1 cellular context compared by ENCODE assay signal in genomic region chr2:144582651-144583361, GRCh38.
TF ChIP-seq lines count a peak whose summit lies in the region.

No MANE protein-coding gene starts in this region.

TF ChIP-seq in K562, 482 proteins besides CTCF, POLR2A, EP300 and RAD21 (continued from another document and continues in another):
- TF ChIP-seq, protein P1, sequence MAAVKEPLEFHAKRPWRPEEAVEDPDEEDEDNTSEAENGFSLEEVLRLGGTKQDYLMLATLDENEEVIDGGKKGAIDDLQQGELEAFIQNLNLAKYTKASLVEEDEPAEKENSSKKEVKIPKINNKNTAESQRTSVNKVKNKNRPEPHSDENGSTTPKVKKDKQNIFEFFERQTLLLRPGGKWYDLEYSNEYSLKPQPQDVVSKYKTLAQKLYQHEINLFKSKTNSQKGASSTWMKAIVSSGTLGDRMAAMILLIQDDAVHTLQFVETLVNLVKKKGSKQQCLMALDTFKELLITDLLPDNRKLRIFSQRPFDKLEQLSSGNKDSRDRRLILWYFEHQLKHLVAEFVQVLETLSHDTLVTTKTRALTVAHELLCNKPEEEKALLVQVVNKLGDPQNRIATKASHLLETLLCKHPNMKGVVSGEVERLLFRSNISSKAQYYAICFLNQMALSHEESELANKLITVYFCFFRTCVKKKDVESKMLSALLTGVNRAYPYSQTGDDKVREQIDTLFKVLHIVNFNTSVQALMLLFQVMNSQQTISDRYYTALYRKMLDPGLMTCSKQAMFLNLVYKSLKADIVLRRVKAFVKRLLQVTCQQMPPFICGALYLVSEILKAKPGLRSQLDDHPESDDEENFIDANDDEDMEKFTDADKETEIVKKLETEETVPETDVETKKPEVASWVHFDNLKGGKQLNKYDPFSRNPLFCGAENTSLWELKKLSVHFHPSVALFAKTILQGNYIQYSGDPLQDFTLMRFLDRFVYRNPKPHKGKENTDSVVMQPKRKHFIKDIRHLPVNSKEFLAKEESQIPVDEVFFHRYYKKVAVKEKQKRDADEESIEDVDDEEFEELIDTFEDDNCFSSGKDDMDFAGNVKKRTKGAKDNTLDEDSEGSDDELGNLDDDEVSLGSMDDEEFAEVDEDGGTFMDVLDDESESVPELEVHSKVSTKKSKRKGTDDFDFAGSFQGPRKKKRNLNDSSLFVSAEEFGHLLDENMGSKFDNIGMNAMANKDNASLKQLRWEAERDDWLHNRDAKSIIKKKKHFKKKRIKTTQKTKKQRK (IDR thresholded peaks at IDR 0.05; ENCODE audit: borderline replicate concordance, low read depth, low read length): no peak
- TF ChIP-seq HDAC1 (IDR thresholded peaks at IDR 0.05) (peak in 1 of 2 experiments; percentile 98; a peak in 3 of 4 replicates), ZNF507 (tag; conservative IDR thresholded peaks at IDR 0.05) (no peak), SAFB2 (IDR thresholded peaks at IDR 0.05; ENCODE audit: borderline replicate concordance, low read depth, low read length, severe bottlenecking) (no peak), ZNF121 (CRISPR knock-in tag; conservative IDR thresholded peaks at IDR 0.05) (no peak), ZC3H8 (IDR thresholded peaks at IDR 0.05) (no peak), PHB2 (IDR thresholded peaks at IDR 0.05; ENCODE audit: low read depth) (peak; percentile 85), KAT8 (IDR thresholded peaks at IDR 0.05; ENCODE audit: low read depth) (no peak), CTBP1 (IDR thresholded peaks at IDR 0.05; ENCODE audit: borderline replicate concordance) (peak; percentile 93), ZNF668 (CRISPR knock-in tag; IDR thresholded peaks at IDR 0.05) (no peak), BRCA1 (IDR thresholded peaks at IDR 0.05) (no peak), BRCA1 (CRISPR knock-in tag; IDR thresholded peaks at IDR 0.05) (no peak), ILF3 (IDR thresholded peaks at IDR 0.05; ENCODE audit: borderline replicate concordance) (no peak), SPI1 (IDR thresholded peaks at IDR 0.05; ENCODE audit: borderline replicate concordance, low read depth, low read length) (peak; percentile 5; the same call in 1 of the 2 replicates), ARNT (IDR thresholded peaks at IDR 0.05) (peak; percentile 89 to 92), EWSR1 (IDR thresholded peaks at IDR 0.05; ENCODE audit: borderline replicate concordance, low read depth, partially characterized antibody) (no peak), NBN (IDR thresholded peaks at IDR 0.05; ENCODE audit: low read depth) (peak; percentile 92), FOXJ2 (tag; IDR thresholded peaks at IDR 0.05) (peak; percentile 80), ZNF175 (CRISPR knock-in tag; IDR thresholded peaks at IDR 0.05; ENCODE audit: low read depth) (peak; percentile 84), RBM34 (IDR thresholded peaks at IDR 0.05; ENCODE audit: borderline replicate concordance, insufficient read depth, low read length) (no peak), ZNF212 (CRISPR knock-in tag; IDR thresholded peaks at IDR 0.05) (no peak), EP400 (IDR thresholded peaks at IDR 0.05) (peak; percentile 96), ILK (tag; IDR thresholded peaks at IDR 0.05; ENCODE audit: borderline replicate concordance, low read depth) (peak; percentile 69; the same call in 1 of the 2 replicates), TRIM28 (IDR thresholded peaks at IDR 0.05) (peak; percentile 63; the same call in 1 of the 2 replicates), NR4A1 (CRISPR knock-in tag; IDR thresholded peaks at IDR 0.05) (no peak), NR4A1 (tag; IDR thresholded peaks at IDR 0.05) (peak; percentile 53; the same call in 1 of the 2 replicates)
- TF ChIP-seq, protein P2, sequence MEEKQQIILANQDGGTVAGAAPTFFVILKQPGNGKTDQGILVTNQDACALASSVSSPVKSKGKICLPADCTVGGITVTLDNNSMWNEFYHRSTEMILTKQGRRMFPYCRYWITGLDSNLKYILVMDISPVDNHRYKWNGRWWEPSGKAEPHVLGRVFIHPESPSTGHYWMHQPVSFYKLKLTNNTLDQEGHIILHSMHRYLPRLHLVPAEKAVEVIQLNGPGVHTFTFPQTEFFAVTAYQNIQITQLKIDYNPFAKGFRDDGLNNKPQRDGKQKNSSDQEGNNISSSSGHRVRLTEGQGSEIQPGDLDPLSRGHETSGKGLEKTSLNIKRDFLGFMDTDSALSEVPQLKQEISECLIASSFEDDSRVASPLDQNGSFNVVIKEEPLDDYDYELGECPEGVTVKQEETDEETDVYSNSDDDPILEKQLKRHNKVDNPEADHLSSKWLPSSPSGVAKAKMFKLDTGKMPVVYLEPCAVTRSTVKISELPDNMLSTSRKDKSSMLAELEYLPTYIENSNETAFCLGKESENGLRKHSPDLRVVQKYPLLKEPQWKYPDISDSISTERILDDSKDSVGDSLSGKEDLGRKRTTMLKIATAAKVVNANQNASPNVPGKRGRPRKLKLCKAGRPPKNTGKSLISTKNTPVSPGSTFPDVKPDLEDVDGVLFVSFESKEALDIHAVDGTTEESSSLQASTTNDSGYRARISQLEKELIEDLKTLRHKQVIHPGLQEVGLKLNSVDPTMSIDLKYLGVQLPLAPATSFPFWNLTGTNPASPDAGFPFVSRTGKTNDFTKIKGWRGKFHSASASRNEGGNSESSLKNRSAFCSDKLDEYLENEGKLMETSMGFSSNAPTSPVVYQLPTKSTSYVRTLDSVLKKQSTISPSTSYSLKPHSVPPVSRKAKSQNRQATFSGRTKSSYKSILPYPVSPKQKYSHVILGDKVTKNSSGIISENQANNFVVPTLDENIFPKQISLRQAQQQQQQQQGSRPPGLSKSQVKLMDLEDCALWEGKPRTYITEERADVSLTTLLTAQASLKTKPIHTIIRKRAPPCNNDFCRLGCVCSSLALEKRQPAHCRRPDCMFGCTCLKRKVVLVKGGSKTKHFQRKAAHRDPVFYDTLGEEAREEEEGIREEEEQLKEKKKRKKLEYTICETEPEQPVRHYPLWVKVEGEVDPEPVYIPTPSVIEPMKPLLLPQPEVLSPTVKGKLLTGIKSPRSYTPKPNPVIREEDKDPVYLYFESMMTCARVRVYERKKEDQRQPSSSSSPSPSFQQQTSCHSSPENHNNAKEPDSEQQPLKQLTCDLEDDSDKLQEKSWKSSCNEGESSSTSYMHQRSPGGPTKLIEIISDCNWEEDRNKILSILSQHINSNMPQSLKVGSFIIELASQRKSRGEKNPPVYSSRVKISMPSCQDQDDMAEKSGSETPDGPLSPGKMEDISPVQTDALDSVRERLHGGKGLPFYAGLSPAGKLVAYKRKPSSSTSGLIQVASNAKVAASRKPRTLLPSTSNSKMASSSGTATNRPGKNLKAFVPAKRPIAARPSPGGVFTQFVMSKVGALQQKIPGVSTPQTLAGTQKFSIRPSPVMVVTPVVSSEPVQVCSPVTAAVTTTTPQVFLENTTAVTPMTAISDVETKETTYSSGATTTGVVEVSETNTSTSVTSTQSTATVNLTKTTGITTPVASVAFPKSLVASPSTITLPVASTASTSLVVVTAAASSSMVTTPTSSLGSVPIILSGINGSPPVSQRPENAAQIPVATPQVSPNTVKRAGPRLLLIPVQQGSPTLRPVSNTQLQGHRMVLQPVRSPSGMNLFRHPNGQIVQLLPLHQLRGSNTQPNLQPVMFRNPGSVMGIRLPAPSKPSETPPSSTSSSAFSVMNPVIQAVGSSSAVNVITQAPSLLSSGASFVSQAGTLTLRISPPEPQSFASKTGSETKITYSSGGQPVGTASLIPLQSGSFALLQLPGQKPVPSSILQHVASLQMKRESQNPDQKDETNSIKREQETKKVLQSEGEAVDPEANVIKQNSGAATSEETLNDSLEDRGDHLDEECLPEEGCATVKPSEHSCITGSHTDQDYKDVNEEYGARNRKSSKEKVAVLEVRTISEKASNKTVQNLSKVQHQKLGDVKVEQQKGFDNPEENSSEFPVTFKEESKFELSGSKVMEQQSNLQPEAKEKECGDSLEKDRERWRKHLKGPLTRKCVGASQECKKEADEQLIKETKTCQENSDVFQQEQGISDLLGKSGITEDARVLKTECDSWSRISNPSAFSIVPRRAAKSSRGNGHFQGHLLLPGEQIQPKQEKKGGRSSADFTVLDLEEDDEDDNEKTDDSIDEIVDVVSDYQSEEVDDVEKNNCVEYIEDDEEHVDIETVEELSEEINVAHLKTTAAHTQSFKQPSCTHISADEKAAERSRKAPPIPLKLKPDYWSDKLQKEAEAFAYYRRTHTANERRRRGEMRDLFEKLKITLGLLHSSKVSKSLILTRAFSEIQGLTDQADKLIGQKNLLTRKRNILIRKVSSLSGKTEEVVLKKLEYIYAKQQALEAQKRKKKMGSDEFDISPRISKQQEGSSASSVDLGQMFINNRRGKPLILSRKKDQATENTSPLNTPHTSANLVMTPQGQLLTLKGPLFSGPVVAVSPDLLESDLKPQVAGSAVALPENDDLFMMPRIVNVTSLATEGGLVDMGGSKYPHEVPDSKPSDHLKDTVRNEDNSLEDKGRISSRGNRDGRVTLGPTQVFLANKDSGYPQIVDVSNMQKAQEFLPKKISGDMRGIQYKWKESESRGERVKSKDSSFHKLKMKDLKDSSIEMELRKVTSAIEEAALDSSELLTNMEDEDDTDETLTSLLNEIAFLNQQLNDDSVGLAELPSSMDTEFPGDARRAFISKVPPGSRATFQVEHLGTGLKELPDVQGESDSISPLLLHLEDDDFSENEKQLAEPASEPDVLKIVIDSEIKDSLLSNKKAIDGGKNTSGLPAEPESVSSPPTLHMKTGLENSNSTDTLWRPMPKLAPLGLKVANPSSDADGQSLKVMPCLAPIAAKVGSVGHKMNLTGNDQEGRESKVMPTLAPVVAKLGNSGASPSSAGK (IDR thresholded peaks at IDR 0.05): peak; percentile 82
- TF ChIP-seq, protein P3, sequence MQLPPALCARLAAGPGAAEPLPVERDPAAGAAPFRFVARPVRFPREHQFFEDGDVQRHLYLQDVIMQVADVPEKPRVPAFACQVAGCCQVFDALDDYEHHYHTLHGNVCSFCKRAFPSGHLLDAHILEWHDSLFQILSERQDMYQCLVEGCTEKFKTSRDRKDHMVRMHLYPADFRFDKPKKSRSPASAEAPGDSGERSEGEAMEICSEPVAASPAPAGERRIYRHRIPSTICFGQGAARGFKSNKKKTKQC (CRISPR knock-in tag; IDR thresholded peaks at IDR 0.05): peak; percentile 75; the same call in 1 of the 2 replicates
- TF ChIP-seq, protein P4, sequence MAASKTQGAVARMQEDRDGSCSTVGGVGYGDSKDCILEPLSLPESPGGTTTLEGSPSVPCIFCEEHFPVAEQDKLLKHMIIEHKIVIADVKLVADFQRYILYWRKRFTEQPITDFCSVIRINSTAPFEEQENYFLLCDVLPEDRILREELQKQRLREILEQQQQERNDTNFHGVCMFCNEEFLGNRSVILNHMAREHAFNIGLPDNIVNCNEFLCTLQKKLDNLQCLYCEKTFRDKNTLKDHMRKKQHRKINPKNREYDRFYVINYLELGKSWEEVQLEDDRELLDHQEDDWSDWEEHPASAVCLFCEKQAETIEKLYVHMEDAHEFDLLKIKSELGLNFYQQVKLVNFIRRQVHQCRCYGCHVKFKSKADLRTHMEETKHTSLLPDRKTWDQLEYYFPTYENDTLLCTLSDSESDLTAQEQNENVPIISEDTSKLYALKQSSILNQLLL (CRISPR knock-in tag; IDR thresholded peaks at IDR 0.05; ENCODE audit: borderline replicate concordance): no peak
- TF ChIP-seq, protein P5, sequence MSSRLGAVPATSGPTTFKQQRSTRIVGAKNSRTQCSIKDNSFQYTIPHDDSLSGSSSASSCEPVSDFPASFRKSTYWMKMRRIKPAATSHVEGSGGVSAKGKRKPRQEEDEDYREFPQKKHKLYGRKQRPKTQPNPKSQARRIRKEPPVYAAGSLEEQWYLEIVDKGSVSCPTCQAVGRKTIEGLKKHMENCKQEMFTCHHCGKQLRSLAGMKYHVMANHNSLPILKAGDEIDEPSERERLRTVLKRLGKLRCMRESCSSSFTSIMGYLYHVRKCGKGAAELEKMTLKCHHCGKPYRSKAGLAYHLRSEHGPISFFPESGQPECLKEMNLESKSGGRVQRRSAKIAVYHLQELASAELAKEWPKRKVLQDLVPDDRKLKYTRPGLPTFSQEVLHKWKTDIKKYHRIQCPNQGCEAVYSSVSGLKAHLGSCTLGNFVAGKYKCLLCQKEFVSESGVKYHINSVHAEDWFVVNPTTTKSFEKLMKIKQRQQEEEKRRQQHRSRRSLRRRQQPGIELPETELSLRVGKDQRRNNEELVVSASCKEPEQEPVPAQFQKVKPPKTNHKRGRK (tag; IDR thresholded peaks at IDR 0.05): no peak
- TF ChIP-seq, protein P6, sequence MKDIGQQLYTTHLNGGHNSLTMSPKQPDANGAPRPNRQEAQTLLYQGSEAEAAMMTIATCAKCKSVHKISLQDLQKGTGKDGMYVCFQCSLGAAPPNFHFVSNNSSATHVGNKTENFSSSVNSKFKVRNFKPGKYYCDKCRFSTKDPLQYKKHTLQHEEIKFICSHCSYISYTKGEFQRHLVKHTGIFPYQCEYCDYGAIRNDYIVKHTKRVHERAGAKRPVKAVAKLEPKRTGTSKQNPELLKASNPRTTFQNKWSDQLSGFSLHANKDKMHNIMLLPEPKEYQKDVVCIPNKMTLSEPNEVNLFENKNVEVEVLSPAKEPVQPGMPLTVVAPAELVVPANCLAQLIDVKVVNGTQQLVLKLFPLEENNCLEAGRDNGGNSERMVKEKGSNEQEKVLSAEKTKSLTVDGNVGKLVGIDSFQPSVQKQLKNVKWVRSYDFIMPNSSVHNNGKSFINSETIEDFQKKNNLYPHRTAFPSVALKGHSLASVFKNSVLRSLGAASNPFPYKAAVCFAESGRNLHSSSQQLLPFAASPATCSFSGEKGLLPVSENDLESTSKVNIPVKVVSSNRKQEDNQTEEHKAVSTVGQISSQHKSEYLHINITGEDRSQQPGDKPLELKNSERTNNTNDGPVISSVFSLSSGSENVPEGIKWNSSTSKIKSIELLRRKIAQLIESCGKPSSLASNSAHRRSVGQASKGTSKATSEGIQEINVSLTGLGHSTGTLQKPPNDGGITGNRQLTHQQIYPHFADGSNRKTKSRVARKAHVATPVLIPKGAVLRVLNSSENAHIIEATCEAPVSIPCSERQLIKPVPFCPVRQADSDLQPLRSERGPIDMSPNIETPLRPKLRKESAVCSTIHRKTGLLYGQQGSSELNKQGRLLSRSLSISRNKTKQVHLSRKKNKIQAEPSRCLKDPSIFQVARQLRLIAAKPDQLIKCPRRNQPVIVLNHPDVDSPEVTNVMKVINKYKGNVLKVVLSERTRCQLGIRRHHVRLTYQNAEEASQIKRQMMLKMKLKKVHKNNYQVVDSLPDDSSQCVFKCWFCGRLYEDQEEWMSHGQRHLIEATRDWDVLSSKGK (CRISPR knock-in tag; IDR thresholded peaks at IDR 0.05): no peak
- TF ChIP-seq, protein P7, sequence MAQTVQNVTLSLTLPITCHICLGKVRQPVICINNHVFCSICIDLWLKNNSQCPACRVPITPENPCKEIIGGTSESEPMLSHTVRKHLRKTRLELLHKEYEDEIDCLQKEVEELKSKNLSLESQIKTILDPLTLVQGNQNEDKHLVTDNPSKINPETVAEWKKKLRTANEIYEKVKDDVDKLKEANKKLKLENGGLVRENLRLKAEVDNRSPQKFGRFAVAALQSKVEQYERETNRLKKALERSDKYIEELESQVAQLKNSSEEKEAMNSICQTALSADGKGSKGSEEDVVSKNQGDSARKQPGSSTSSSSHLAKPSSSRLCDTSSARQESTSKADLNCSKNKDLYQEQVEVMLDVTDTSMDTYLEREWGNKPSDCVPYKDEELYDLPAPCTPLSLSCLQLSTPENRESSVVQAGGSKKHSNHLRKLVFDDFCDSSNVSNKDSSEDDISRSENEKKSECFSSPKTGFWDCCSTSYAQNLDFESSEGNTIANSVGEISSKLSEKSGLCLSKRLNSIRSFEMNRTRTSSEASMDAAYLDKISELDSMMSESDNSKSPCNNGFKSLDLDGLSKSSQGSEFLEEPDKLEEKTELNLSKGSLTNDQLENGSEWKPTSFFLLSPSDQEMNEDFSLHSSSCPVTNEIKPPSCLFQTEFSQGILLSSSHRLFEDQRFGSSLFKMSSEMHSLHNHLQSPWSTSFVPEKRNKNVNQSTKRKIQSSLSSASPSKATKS (CRISPR knock-in tag; IDR thresholded peaks at IDR 0.05): no peak
- TF ChIP-seq, protein P8, sequence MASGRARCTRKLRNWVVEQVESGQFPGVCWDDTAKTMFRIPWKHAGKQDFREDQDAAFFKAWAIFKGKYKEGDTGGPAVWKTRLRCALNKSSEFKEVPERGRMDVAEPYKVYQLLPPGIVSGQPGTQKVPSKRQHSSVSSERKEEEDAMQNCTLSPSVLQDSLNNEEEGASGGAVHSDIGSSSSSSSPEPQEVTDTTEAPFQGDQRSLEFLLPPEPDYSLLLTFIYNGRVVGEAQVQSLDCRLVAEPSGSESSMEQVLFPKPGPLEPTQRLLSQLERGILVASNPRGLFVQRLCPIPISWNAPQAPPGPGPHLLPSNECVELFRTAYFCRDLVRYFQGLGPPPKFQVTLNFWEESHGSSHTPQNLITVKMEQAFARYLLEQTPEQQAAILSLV (tag; IDR thresholded peaks at IDR 0.05): no peak
